Comparison of ENCODE assay signal across 1 cellular context in the genomic region with DNA sequence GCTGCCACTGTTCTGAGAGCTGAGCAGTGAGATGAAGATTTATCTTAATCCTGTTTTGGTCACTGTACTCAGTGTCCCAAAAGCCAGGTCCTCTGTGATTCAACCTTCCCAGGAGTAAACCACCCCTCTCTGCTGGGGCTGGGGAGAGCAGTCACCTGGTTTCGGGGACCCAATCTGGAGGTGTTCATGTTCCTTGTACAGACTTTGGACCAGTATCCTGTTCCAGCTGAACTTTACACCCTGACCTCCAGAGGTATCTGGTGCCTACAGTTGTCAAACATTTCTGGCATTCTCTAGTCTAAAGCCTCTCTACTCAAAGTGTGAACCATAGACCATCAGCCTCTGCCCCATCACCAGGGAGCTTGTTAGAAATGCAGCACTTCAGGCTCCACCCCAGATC.
A peak's percentile ranks its signal among the peaks of the same experiment; 100 is the strongest.
TF ChIP-seq lines count a peak whose summit lies in the region.

No MANE protein-coding gene starts in this region.

TF ChIP-seq in HepG2, 621 proteins besides CTCF, POLR2A, EP300 and RAD21 (continues in another document):
- TF ChIP-seq, protein P1, sequence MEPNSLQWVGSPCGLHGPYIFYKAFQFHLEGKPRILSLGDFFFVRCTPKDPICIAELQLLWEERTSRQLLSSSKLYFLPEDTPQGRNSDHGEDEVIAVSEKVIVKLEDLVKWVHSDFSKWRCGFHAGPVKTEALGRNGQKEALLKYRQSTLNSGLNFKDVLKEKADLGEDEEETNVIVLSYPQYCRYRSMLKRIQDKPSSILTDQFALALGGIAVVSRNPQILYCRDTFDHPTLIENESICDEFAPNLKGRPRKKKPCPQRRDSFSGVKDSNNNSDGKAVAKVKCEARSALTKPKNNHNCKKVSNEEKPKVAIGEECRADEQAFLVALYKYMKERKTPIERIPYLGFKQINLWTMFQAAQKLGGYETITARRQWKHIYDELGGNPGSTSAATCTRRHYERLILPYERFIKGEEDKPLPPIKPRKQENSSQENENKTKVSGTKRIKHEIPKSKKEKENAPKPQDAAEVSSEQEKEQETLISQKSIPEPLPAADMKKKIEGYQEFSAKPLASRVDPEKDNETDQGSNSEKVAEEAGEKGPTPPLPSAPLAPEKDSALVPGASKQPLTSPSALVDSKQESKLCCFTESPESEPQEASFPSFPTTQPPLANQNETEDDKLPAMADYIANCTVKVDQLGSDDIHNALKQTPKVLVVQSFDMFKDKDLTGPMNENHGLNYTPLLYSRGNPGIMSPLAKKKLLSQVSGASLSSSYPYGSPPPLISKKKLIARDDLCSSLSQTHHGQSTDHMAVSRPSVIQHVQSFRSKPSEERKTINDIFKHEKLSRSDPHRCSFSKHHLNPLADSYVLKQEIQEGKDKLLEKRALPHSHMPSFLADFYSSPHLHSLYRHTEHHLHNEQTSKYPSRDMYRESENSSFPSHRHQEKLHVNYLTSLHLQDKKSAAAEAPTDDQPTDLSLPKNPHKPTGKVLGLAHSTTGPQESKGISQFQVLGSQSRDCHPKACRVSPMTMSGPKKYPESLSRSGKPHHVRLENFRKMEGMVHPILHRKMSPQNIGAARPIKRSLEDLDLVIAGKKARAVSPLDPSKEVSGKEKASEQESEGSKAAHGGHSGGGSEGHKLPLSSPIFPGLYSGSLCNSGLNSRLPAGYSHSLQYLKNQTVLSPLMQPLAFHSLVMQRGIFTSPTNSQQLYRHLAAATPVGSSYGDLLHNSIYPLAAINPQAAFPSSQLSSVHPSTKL (CRISPR knock-in tag; IDR thresholded peaks at IDR 0.05), result peak; percentile 80
- TF ChIP-seq ZNF441 (CRISPR knock-in tag; IDR thresholded peaks at IDR 0.05; ENCODE audit: borderline replicate concordance) (0 out of 2 replicates have a peak, but pooled peaks have one; percentile 19), ZNF615 (CRISPR knock-in tag; IDR thresholded peaks at IDR 0.05; ENCODE audit: borderline replicate concordance) (no peak), ZNF44 (CRISPR knock-in tag; IDR thresholded peaks at IDR 0.05) (no peak), BCL6 (CRISPR knock-in tag; IDR thresholded peaks at IDR 0.05) (0 out of 2 replicates have a peak, but pooled peaks have one; percentile 27), ZNF12 (CRISPR knock-in tag; IDR thresholded peaks at IDR 0.05) (peak; percentile 59; the same call in 1 of the 2 replicates), MATR3 (CRISPR knock-in tag; IDR thresholded peaks at IDR 0.05) (no peak), NONO (IDR thresholded peaks at IDR 0.05) (no peak), NONO (CRISPR knock-in tag; conservative IDR thresholded peaks at IDR 0.05) (no peak), ZZZ3 (CRISPR knock-in tag; IDR thresholded peaks at IDR 0.05; ENCODE audit: borderline replicate concordance) (no peak), ZNF264 (CRISPR knock-in tag; IDR thresholded peaks at IDR 0.05) (0 out of 2 replicates have a peak, but pooled peaks have one; percentile 53), ZEB1 (IDR thresholded peaks at IDR 0.05; ENCODE audit: insufficient replicate concordance, low read depth) (peak; percentile 76), CREM (IDR thresholded peaks at IDR 0.05) (peak; percentile 17; the same call in 1 of the 2 replicates), CREM (CRISPR knock-in tag; IDR thresholded peaks at IDR 0.05) (no peak), MIER2 (CRISPR knock-in tag; IDR thresholded peaks at IDR 0.05) (peak; percentile 48; the same call in 1 of the 2 replicates), SKI (IDR thresholded peaks at IDR 0.05; ENCODE audit: partially characterized antibody) (no peak), ZNF350 (CRISPR knock-in tag; IDR thresholded peaks at IDR 0.05; ENCODE audit: borderline replicate concordance, low read depth) (peak; percentile 22; the same call in 1 of the 2 replicates), ATRX (CRISPR knock-in tag; IDR thresholded peaks at IDR 0.05; ENCODE audit: borderline replicate concordance) (no peak), RFX3 (CRISPR knock-in tag; IDR thresholded peaks at IDR 0.05) (no peak), ZNF546 (CRISPR knock-in tag; conservative IDR thresholded peaks at IDR 0.05) (no peak), ZNF614 (CRISPR knock-in tag; IDR thresholded peaks at IDR 0.05; ENCODE audit: borderline replicate concordance) (peak; percentile 77; the same call in 1 of the 2 replicates), ZNF260 (CRISPR knock-in tag; IDR thresholded peaks at IDR 0.05; ENCODE audit: borderline replicate concordance, low read depth) (no peak), ZNF124 (CRISPR knock-in tag; IDR thresholded peaks at IDR 0.05) (peak; percentile 45; the same call in 1 of the 2 replicates), ZKSCAN1 (IDR thresholded peaks at IDR 0.05; ENCODE audit: low read length) (no peak), ZNF703 (CRISPR knock-in tag; IDR thresholded peaks at IDR 0.05; ENCODE audit: borderline replicate concordance) (no peak), ZNF547 (CRISPR knock-in tag; IDR thresholded peaks at IDR 0.05) (no peak), AGO2 (optimal IDR thresholded peaks at IDR 0.05; ENCODE audit: low read depth, low read length) (no peak), ZNF484 (CRISPR knock-in tag; IDR thresholded peaks at IDR 0.05; ENCODE audit: borderline replicate concordance, low read depth) (no peak), JUN (CRISPR knock-in tag; IDR thresholded peaks at IDR 0.05) (0 out of 2 replicates have a peak, but pooled peaks have one; percentile 32)
- TF ChIP-seq, protein P2, sequence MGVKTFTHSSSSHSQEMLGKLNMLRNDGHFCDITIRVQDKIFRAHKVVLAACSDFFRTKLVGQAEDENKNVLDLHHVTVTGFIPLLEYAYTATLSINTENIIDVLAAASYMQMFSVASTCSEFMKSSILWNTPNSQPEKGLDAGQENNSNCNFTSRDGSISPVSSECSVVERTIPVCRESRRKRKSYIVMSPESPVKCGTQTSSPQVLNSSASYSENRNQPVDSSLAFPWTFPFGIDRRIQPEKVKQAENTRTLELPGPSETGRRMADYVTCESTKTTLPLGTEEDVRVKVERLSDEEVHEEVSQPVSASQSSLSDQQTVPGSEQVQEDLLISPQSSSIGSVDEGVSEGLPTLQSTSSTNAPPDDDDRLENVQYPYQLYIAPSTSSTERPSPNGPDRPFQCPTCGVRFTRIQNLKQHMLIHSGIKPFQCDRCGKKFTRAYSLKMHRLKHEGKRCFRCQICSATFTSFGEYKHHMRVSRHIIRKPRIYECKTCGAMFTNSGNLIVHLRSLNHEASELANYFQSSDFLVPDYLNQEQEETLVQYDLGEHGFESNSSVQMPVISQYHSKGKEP (CRISPR knock-in tag; IDR thresholded peaks at IDR 0.05), result no peak
- TF ChIP-seq, protein P3, sequence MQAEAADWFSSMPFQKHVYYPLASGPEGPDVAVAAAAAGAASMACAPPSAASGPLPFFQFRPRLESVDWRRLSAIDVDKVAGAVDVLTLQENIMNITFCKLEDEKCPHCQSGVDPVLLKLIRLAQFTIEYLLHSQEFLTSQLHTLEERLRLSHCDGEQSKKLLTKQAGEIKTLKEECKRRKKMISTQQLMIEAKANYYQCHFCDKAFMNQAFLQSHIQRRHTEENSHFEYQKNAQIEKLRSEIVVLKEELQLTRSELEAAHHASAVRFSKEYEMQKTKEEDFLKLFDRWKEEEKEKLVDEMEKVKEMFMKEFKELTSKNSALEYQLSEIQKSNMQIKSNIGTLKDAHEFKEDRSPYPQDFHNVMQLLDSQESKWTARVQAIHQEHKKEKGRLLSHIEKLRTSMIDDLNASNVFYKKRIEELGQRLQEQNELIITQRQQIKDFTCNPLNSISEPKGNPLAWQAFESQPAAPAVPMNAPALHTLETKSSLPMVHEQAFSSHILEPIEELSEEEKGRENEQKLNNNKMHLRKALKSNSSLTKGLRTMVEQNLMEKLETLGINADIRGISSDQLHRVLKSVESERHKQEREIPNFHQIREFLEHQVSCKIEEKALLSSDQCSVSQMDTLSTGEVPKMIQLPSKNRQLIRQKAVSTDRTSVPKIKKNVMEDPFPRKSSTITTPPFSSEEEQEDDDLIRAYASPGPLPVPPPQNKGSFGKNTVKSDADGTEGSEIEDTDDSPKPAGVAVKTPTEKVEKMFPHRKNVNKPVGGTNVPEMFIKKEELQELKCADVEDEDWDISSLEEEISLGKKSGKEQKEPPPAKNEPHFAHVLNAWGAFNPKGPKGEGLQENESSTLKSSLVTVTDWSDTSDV (CRISPR knock-in tag; IDR thresholded peaks at IDR 0.05), result no peak
- TF ChIP-seq, protein P4, sequence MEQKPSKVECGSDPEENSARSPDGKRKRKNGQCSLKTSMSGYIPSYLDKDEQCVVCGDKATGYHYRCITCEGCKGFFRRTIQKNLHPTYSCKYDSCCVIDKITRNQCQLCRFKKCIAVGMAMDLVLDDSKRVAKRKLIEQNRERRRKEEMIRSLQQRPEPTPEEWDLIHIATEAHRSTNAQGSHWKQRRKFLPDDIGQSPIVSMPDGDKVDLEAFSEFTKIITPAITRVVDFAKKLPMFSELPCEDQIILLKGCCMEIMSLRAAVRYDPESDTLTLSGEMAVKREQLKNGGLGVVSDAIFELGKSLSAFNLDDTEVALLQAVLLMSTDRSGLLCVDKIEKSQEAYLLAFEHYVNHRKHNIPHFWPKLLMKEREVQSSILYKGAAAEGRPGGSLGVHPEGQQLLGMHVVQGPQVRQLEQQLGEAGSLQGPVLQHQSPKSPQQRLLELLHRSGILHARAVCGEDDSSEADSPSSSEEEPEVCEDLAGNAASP (CRISPR knock-in tag; IDR thresholded peaks at IDR 0.05; ENCODE audit: borderline replicate concordance), result peak; percentile 42; the same call in 1 of the 2 replicates
- TF ChIP-seq, protein P5, sequence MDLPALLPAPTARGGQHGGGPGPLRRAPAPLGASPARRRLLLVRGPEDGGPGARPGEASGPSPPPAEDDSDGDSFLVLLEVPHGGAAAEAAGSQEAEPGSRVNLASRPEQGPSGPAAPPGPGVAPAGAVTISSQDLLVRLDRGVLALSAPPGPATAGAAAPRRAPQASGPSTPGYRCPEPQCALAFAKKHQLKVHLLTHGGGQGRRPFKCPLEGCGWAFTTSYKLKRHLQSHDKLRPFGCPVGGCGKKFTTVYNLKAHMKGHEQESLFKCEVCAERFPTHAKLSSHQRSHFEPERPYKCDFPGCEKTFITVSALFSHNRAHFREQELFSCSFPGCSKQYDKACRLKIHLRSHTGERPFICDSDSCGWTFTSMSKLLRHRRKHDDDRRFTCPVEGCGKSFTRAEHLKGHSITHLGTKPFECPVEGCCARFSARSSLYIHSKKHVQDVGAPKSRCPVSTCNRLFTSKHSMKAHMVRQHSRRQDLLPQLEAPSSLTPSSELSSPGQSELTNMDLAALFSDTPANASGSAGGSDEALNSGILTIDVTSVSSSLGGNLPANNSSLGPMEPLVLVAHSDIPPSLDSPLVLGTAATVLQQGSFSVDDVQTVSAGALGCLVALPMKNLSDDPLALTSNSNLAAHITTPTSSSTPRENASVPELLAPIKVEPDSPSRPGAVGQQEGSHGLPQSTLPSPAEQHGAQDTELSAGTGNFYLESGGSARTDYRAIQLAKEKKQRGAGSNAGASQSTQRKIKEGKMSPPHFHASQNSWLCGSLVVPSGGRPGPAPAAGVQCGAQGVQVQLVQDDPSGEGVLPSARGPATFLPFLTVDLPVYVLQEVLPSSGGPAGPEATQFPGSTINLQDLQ (CRISPR knock-in tag; IDR thresholded peaks at IDR 0.05), result no peak
- TF ChIP-seq, protein P6, sequence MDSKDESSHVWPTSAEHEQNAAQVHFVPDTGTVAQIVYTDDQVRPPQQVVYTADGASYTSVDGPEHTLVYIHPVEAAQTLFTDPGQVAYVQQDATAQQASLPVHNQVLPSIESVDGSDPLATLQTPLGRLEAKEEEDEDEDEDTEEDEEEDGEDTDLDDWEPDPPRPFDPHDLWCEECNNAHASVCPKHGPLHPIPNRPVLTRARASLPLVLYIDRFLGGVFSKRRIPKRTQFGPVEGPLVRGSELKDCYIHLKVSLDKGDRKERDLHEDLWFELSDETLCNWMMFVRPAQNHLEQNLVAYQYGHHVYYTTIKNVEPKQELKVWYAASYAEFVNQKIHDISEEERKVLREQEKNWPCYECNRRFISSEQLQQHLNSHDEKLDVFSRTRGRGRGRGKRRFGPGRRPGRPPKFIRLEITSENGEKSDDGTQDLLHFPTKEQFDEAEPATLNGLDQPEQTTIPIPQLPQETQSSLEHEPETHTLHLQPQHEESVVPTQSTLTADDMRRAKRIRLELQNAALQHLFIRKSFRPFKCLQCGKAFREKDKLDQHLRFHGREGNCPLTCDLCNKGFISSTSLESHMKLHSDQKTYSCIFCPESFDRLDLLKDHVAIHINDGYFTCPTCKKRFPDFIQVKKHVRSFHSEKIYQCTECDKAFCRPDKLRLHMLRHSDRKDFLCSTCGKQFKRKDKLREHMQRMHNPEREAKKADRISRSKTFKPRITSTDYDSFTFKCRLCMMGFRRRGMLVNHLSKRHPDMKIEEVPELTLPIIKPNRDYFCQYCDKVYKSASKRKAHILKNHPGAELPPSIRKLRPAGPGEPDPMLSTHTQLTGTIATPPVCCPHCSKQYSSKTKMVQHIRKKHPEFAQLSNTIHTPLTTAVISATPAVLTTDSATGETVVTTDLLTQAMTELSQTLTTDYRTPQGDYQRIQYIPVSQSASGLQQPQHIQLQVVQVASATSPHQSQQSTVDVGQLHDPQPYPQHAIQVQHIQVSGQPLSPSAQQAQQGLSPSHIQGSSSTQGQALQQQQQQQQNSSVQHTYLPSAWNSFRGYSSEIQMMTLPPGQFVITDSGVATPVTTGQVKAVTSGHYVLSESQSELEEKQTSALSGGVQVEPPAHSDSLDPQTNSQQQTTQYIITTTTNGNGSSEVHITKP (CRISPR knock-in tag; IDR thresholded peaks at IDR 0.05; ENCODE audit: low read depth), result no peak
- TF ChIP-seq, protein P7, sequence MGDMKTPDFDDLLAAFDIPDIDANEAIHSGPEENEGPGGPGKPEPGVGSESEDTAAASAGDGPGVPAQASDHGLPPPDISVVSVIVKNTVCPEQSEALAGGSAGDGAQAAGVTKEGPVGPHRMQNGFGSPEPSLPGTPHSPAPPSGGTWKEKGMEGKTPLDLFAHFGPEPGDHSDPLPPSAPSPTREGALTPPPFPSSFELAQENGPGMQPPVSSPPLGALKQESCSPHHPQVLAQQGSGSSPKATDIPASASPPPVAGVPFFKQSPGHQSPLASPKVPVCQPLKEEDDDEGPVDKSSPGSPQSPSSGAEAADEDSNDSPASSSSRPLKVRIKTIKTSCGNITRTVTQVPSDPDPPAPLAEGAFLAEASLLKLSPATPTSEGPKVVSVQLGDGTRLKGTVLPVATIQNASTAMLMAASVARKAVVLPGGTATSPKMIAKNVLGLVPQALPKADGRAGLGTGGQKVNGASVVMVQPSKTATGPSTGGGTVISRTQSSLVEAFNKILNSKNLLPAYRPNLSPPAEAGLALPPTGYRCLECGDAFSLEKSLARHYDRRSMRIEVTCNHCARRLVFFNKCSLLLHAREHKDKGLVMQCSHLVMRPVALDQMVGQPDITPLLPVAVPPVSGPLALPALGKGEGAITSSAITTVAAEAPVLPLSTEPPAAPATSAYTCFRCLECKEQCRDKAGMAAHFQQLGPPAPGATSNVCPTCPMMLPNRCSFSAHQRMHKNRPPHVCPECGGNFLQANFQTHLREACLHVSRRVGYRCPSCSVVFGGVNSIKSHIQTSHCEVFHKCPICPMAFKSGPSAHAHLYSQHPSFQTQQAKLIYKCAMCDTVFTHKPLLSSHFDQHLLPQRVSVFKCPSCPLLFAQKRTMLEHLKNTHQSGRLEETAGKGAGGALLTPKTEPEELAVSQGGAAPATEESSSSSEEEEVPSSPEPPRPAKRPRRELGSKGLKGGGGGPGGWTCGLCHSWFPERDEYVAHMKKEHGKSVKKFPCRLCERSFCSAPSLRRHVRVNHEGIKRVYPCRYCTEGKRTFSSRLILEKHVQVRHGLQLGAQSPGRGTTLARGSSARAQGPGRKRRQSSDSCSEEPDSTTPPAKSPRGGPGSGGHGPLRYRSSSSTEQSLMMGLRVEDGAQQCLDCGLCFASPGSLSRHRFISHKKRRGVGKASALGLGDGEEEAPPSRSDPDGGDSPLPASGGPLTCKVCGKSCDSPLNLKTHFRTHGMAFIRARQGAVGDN (CRISPR knock-in tag; IDR thresholded peaks at IDR 0.05), result no peak
